1 cellular context compared by ENCODE assay signal in the genomic region with DNA sequence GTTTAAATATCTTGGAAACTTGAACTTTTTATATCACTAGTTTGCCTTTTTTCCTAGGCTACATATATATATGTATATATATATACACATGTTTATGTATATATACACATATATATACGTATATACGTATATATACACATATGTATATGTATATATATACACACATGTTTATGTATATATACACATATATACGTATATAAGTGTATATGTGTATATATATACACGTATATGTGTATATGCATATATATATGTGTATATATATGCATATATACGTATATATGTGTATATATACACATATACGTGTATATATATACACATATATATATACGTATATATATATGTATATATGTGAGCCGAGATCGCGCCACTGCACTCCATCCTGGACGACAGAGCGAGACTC.
TF ChIP-seq lines count a peak whose summit lies in the region.

No MANE protein-coding gene starts in this region.

TF ChIP-seq in K562, 482 proteins besides CTCF, POLR2A, EP300 and RAD21 (continued from another document):
- TF ChIP-seq E4F1 (CRISPR knock-in tag; IDR thresholded peaks at IDR 0.05; ENCODE audit: borderline replicate concordance) (no peak), NCOR1 (IDR thresholded peaks at IDR 0.05) (no peak), SIX5 (IDR thresholded peaks at IDR 0.05; ENCODE audit: borderline replicate concordance in 1 of 2, insufficient read depth in 1 of 2, low read depth in 1 of 2, low read length in 2 of 2) (no peak), JUNB (CRISPR knock-in tag; conservative IDR thresholded peaks at IDR 0.05) (no peak), MTF1 (CRISPR knock-in tag; IDR thresholded peaks at IDR 0.05; ENCODE audit: borderline replicate concordance) (peak; percentile 91), BACH1 (tag; IDR thresholded peaks at IDR 0.05) (no peak), E2F8 (IDR thresholded peaks at IDR 0.05; ENCODE audit: low read depth, partially characterized antibody) (no peak), ATF7 (IDR thresholded peaks at IDR 0.05) (no peak), MYC (IDR thresholded peaks at IDR 0.05; ENCODE audit: low read depth, low read length) (no peak), MYC (CRISPR knock-in tag; IDR thresholded peaks at IDR 0.05; ENCODE audit: borderline replicate concordance, low read depth) (no peak), ZNF699 (CRISPR knock-in tag; IDR thresholded peaks at IDR 0.05; ENCODE audit: insufficient replicate concordance) (no peak), HBP1 (CRISPR knock-in tag; IDR thresholded peaks at IDR 0.05) (no peak), ZNF121 (CRISPR knock-in tag; conservative IDR thresholded peaks at IDR 0.05) (no peak), IFI16 (CRISPR knock-in tag; IDR thresholded peaks at IDR 0.05) (no peak), PCBP1 (IDR thresholded peaks at IDR 0.05; ENCODE audit: low read depth, low read length, poor library complexity, severe bottlenecking) (no peak), ZNF324 (CRISPR knock-in tag; IDR thresholded peaks at IDR 0.05) (no peak), FOXP4 (CRISPR knock-in tag; IDR thresholded peaks at IDR 0.05; ENCODE audit: borderline replicate concordance) (no peak), HNRNPUL1 (IDR thresholded peaks at IDR 0.05; ENCODE audit: low read length) (no peak), LCOR (CRISPR knock-in tag; IDR thresholded peaks at IDR 0.05) (no peak), ZBED1 (IDR thresholded peaks at IDR 0.05) (no peak), SIN3A (IDR thresholded peaks at IDR 0.05; ENCODE audit: borderline replicate concordance in 2 of 2, control insufficient read depth in 1 of 2, low read depth in 2 of 2, low read length in 2 of 2) (no peak), ZBTB17 (CRISPR knock-in tag; IDR thresholded peaks at IDR 0.05) (no peak), ZNF408 (CRISPR knock-in tag; IDR thresholded peaks at IDR 0.05; ENCODE audit: low read depth) (peak; percentile 83; the same call in 1 of the 2 replicates), ZNF217 (CRISPR knock-in tag; IDR thresholded peaks at IDR 0.05) (no peak), PPARD (CRISPR knock-in tag; IDR thresholded peaks at IDR 0.05) (0 out of 2 replicates have a peak, but pooled peaks have one; percentile 54), ARID2 (IDR thresholded peaks at IDR 0.05) (no peak), YY1 (IDR thresholded peaks at IDR 0.05; ENCODE audit: borderline replicate concordance in 1 of 3, control insufficient read depth in 1 of 3, extremely low read depth in 1 of 3, insufficient read depth in 3 of 3, insufficient read length in 1 of 3, insufficient replicate concordance in 2 of 3, low read depth in 1 of 3, low read length in 2 of 3) (no peak), SLC30A9 (CRISPR knock-in tag; IDR thresholded peaks at IDR 0.05) (peak; percentile 83; the same call in 1 of the 2 replicates)
- TF ChIP-seq, protein P1, sequence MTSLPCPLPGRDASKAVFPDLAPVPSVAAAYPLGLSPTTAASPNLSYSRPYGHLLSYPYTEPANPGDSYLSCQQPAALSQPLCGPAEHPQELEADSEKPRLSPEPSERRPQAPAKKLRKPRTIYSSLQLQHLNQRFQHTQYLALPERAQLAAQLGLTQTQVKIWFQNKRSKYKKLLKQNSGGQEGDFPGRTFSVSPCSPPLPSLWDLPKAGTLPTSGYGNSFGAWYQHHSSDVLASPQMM (CRISPR knock-in tag; IDR thresholded peaks at IDR 0.05), result no peak
